ENCODE assay signal across 19 cellular contexts in genomic region chr14:80403036-80403435, GRCh38.
"Had no signal": no experiment of that assay in that cellular context is flagged by ENCODE, and none has a peak within 500 bp of the region (broad histone marks: within the 10 kb centered on the region; RNA-seq: fewer than 3 reads in every experiment).

No MANE protein-coding gene starts in this region.

- ATAC-seq: foreskin keratinocyte; left lobe of liver; naive thymus-derived CD4-positive, alpha-beta T cell; psoas muscle had no signal

- H3K4me3 ChIP-seq: dorsolateral prefrontal cortex, hepatocyte, psoas muscle, sigmoid colon, skin epidermis, stomach, thoracic aorta had no signal

- DNase-seq: cortex of kidney; dorsolateral prefrontal cortex; effector CD8-positive, alpha-beta T cell; foreskin keratinocyte; head of caudate nucleus; kidney; mammary epithelial cell; naive thymus-derived CD4-positive, alpha-beta T cell; nephron progenitor cell; psoas muscle; sigmoid colon; stimulated activated CD4-positive, alpha-beta T cell treated with anti-CD3 and anti-CD28 coated beads, Interleukin-12 subunit alpha, Interleukin-12 subunit beta, amount 100 ng/mL, for 4 hours; stimulated activated naive CD4-positive, alpha-beta T cell; stomach; substantia nigra had no signal
